In genomic region chr6:15621203-15622044, GRCh38 we compare ENCODE assay signal across 9 cellular contexts. TPM values are rescaled to one million over a fixed set of nuclear protein-coding genes. Genes with fewer than 3 reads are reported as not detected.
DNase-seq lines count a peak whose midpoint lies in the region; ATAC-seq and TF ChIP-seq lines count a peak whose summit lies in the region.
"Had no signal": no experiment of that assay in that cellular context is flagged by ENCODE, and none has a peak within 500 bp of the region (broad histone marks: within the 10 kb centered on the region; RNA-seq: fewer than 3 reads in every experiment).

No MANE protein-coding gene starts in this region.

- peak; percentile 80 to 83 for DNase-seq in AML-193 (lab: John Stamatoyannopoulos, UW)
- DNase-seq in RPMI7951 (ENCODE audit: low read depth) = peak; percentile 7
- peak; percentile 36 for DNase-seq in endothelial cell (ENCODE audit: low spot score)
- no peak for DNase-seq in natural killer cell
- DNase-seq in AG08396 (ENCODE audit: low spot score) = no peak
- no peak for DNase-seq in GOT3 (lab: John Stamatoyannopoulos, UW)
- DNase-seq: activated naive CD8-positive, alpha-beta T cell treated with anti-CD3 and anti-CD28 coated beads, Interleukin-2, amount 10 ng/mL, durations not matched to agents 7 days and 5 days had no signal

- no peaks in the 10 kb centered on the region for H3K36me3 Mint-ChIP-seq in endothelial cell (ENCODE audit: low read depth, unreplicated experiment)
- H3K36me3 Mint-ChIP-seq in natural killer cell = peaks cover 9% of the 10 kb centered on the region

- ATAC-seq in GM19025 (IDR thresholded peaks at IDR 0.05; ENCODE audit: low read depth, unreplicated experiment) = peak; percentile 97
- ATAC-seq in HG03097 (IDR thresholded peaks at IDR 0.05; ENCODE audit: low FRiP score, unreplicated experiment) = peak; percentile 63
- peak in 2 of 3 donors; percentile 53 to 67 for ATAC-seq in natural killer cell

- H3K27ac Mint-ChIP-seq in endothelial cell (ENCODE audit: unreplicated experiment) = peak overlapping the region; percentile 64
- peak overlapping the region in 1 of 2 donors; percentile 84 for H3K27ac Mint-ChIP-seq in natural killer cell
- H3K27ac Mint-ChIP-seq: activated naive CD8-positive, alpha-beta T cell treated with anti-CD3 and anti-CD28 coated beads, Interleukin-2, amount 10 ng/mL, durations not matched to agents 7 days and 5 days had no signal

- no peak overlapping the region for H3K4me3 Mint-ChIP-seq in endothelial cell (ENCODE audit: unreplicated experiment)
- no peak overlapping the region for H3K4me3 Mint-ChIP-seq in natural killer cell
- H3K4me3 Mint-ChIP-seq: activated naive CD8-positive, alpha-beta T cell treated with anti-CD3 and anti-CD28 coated beads, Interleukin-2, amount 10 ng/mL, durations not matched to agents 7 days and 5 days had no signal

- H3K4me1 Mint-ChIP-seq in endothelial cell (ENCODE audit: unreplicated experiment) (peaks cover 6% of the 10 kb centered on the region), natural killer cell (peaks cover 37 to 51% of the 10 kb centered on the region in 2 donors)

- H3K9me3 Mint-ChIP-seq in endothelial cell (ENCODE audit: unreplicated experiment) = no peaks in the 10 kb centered on the region
- no peaks in the 10 kb centered on the region for H3K9me3 Mint-ChIP-seq in natural killer cell
- H3K9me3 Mint-ChIP-seq: activated naive CD8-positive, alpha-beta T cell treated with anti-CD3 and anti-CD28 coated beads, Interleukin-2, amount 10 ng/mL, durations not matched to agents 7 days and 5 days had no signal

- no peak for TF ChIP-seq CTCF in endothelial cell (IDR thresholded peaks at IDR 0.05; ENCODE audit: unreplicated experiment)
- no peak for TF ChIP-seq CTCF in natural killer cell (IDR thresholded peaks at IDR 0.05)

- intact Hi-C loops in natural killer cell (cut with micrococcal nuclease) = loop anchor here (5.0 to 10.0 kb wide), 3 partner anchors 114 to 513 kb away; no protein-coding TSS in a partner anchor

- H3K27me3 Mint-ChIP-seq in endothelial cell (ENCODE audit: unreplicated experiment) = no peaks in the 10 kb centered on the region
- H3K27me3 Mint-ChIP-seq in natural killer cell (ENCODE audit: low read depth in 2 of 2) = no peaks in the 10 kb centered on the region
- H3K27me3 Mint-ChIP-seq: activated naive CD8-positive, alpha-beta T cell treated with anti-CD3 and anti-CD28 coated beads, Interleukin-2, amount 10 ng/mL, durations not matched to agents 7 days and 5 days had no signal

RNA-seq across cellular contexts. Expression of gene DTNBP1, which starts 41.4 kb away (rescaled TPM):
- total RNA-seq in RPMI7951 (2014; rRNA removed; shearing (Covaris generic)) = 5.5 and 6.4 TPM in 2 replicates
- total RNA-seq in endothelial cell (ENCODE audit: unreplicated experiment) (19.3 TPM), natural killer cell (10 to 100 TPM; 31.6 to 42.2 (median 38.4) TPM)

Comparison
In these comparisons a context has a peak if more than half of its experiments do, and no peak if none do; other contexts are left out.
1. DNase-seq: peak in AML-193 (2 of 2), RPMI7951 (single experiment) and endothelial cell (single experiment); none in natural killer cell (single experiment), AG08396 (single experiment) and GOT3 (single experiment).
2. Peak in every context shown above with its lines, with median percentiles within 50 percentile points of each other: ATAC-seq.